In genomic region chr6:75382634-75382900, GRCh38 we compare ENCODE assay signal across 25 cellular contexts.
"Had no signal": no experiment of that assay in that cellular context is flagged by ENCODE, and none has a peak within 500 bp of the region (broad histone marks: within the 10 kb centered on the region; RNA-seq: fewer than 3 reads in every experiment).

No MANE protein-coding gene starts in this region.

- H3K27ac Mint-ChIP-seq: activated naive CD8-positive, alpha-beta T cell; activated T-cell treated with anti-CD3 and anti-CD28 coated beads, Interleukin-2, amount 50 U/mL, for 24 hours; activated T-helper 2 cell treated with anti-CD3 and anti-CD28 coated beads, Interferon-gamma antibody, Interleukin-2, Interleukin-4, amounts not matched to agents 10 μg/mL and 5 μg/mL and 100 μg/mL, durations not matched to agents 14 hours and 24 hours and 36 hours; natural killer cell; stimulated activated effector memory CD8-positive, alpha-beta T cell treated with anti-CD3 and anti-CD28 coated beads, Interleukin-12 subunit alpha, Interleukin-12 subunit beta, amount 100 ng/mL, for 72 hours; stimulated activated naive CD8-positive, alpha-beta T cell treated with anti-CD3 and anti-CD28 coated beads, Interleukin-15, amount 100 ng/mL, for 72 hours had no signal

- H3K4me3 ChIP-seq: adrenal gland, ascending aorta, breast epithelium, colonic mucosa, lung, transverse colon had no signal

- H3K36me3 ChIP-seq: adrenal gland, ascending aorta, breast epithelium, colonic mucosa, transverse colon had no signal

- H3K4me3 Mint-ChIP-seq: activated naive CD8-positive, alpha-beta T cell; activated T-cell treated with anti-CD3 and anti-CD28 coated beads, Interleukin-2, amount 50 U/mL, for 24 hours; natural killer cell; stimulated activated effector memory CD8-positive, alpha-beta T cell treated with anti-CD3 and anti-CD28 coated beads, Interleukin-12 subunit alpha, Interleukin-12 subunit beta, amount 100 ng/mL, for 72 hours; stimulated activated naive CD8-positive, alpha-beta T cell treated with anti-CD3 and anti-CD28 coated beads, Interleukin-15, amount 100 ng/mL, for 72 hours had no signal

- H3K4me1 ChIP-seq: adrenal gland, ascending aorta, breast epithelium, colonic mucosa, transverse colon had no signal

- H3K27ac ChIP-seq: adrenal gland, ascending aorta, breast epithelium, colonic mucosa, epithelial cell of prostate, transverse colon had no signal

- H3K4me1 Mint-ChIP-seq: natural killer cell; stimulated activated effector memory CD8-positive, alpha-beta T cell treated with anti-CD3 and anti-CD28 coated beads, Interleukin-12 subunit alpha, Interleukin-12 subunit beta, amount 100 ng/mL, for 72 hours; stimulated activated naive CD8-positive, alpha-beta T cell treated with anti-CD3 and anti-CD28 coated beads, Interleukin-15, amount 100 ng/mL, for 72 hours had no signal

- H3K9me3 Mint-ChIP-seq: activated T-cell treated with anti-CD3 and anti-CD28 coated beads, Interleukin-2, amount 50 U/mL, for 24 hours; activated T-helper 2 cell treated with anti-CD3 and anti-CD28 coated beads, Interferon-gamma antibody, Interleukin-2, Interleukin-4, amounts not matched to agents 10 μg/mL and 5 μg/mL and 100 μg/mL, durations not matched to agents 14 hours and 24 hours and 36 hours; natural killer cell; stimulated activated effector memory CD8-positive, alpha-beta T cell treated with anti-CD3 and anti-CD28 coated beads, Interleukin-12 subunit alpha, Interleukin-12 subunit beta, amount 100 ng/mL, for 72 hours; stimulated activated naive CD8-positive, alpha-beta T cell treated with anti-CD3 and anti-CD28 coated beads, Interleukin-15, amount 100 ng/mL, for 72 hours had no signal

- H3K27me3 ChIP-seq: adrenal gland, ascending aorta, breast epithelium, colonic mucosa, transverse colon had no signal

- H3K9me3 ChIP-seq: adrenal gland, ascending aorta, breast epithelium, colonic mucosa, transverse colon had no signal

- H3K36me3 Mint-ChIP-seq: activated naive CD8-positive, alpha-beta T cell; natural killer cell; stimulated activated effector memory CD8-positive, alpha-beta T cell treated with anti-CD3 and anti-CD28 coated beads, Interleukin-12 subunit alpha, Interleukin-12 subunit beta, amount 100 ng/mL, for 72 hours had no signal

- ATAC-seq: natural killer cell; sciatic nerve; stimulated activated effector memory CD8-positive, alpha-beta T cell treated with anti-CD3 and anti-CD28 coated beads, Interleukin-12 subunit alpha, Interleukin-12 subunit beta, amount 100 ng/mL, for 72 hours; stimulated activated naive CD8-positive, alpha-beta T cell treated with anti-CD3 and anti-CD28 coated beads, Interleukin-15, amount 100 ng/mL, for 72 hours had no signal

- DNase-seq: activated CD4-positive, alpha-beta T cell treated with anti-CD3 and anti-CD28 coated beads for 1 hour; activated CD4-positive, alpha-beta T cell treated with anti-CD3 and anti-CD28 coated beads, Interleukin-2, amount 50 U/mL, for 4 hours; activated CD8-positive, alpha-beta memory T cell treated with anti-CD3 and anti-CD28 coated beads for 24 hours; activated CD8-positive, alpha-beta memory T cell treated with anti-CD3 and anti-CD28 coated beads, Interleukin-2, amount 50 U/mL, for 4 hours; activated naive CD4-positive, alpha-beta T cell; activated T-cell treated with anti-CD3 and anti-CD28 coated beads, Interleukin-2, amount 50 U/mL, for 24 hours; adrenal gland; colonic mucosa; kidney; midbrain; natural killer cell; occipital lobe; small intestine; stimulated activated CD4-positive, alpha-beta T cell treated with anti-CD3 and anti-CD28 coated beads, Interleukin-2, amount 100 ng/mL, for 24 hours; stimulated activated naive CD8-positive, alpha-beta T cell treated with anti-CD3 and anti-CD28 coated beads, Interleukin-15, amount 100 ng/mL, for 72 hours; T-helper 9 cell; transverse colon had no signal
